In the genomic region with DNA sequence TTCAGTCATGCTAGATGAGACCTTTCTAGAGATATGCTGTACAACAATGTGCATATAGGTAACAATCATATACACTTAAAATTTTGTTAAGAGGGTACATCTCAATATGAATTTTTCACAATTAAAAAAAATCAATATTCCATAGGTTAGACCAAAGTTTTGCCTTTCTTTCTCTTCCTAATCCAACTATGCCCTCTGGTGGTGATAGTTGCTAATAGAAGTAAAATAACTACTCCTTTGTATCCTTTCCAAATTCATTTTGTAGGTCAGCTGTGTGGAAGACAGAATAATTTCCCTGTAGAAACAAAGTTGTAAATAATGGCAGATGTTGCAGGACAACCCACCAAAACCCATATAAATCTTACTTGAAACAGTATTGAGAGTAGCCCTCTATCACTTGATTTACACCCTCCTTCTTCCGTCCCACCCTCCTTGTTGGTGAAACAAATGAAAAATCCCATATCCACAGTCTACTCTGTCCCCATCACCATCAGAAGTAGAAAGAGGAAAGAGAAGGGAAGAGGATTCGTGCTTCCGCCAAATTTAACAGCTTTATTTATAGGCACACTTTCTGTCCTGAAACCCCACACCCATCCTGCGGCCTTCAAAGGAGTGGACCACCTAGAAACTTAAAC, we compare ENCODE assay signal across 8 cellular contexts. TPM values are rescaled to one million over a fixed set of nuclear protein-coding genes. Genes with fewer than 3 reads are reported as not detected.
DNase-seq lines count a peak whose midpoint lies in the region; ATAC-seq and TF ChIP-seq lines count a peak whose summit lies in the region.

No MANE protein-coding gene starts in this region.

- no peaks in the 10 kb centered on the region for H3K27me3 Mint-ChIP-seq in neural progenitor cell (ENCODE audit: insufficient read depth, low read depth)
- no peaks in the 10 kb centered on the region for H3K27me3 Mint-ChIP-seq in activated naive CD4-positive, alpha-beta T cell treated with anti-CD3 and anti-CD28 coated beads for 36 hours (ENCODE audit: low read depth)

- WGBS in esophagus squamous epithelium, 2 donors = 67 to 76% methylated on average over 4 of the region's 4 CpGs

- H3K27me3 ChIP-seq in MM.1S (replicated peaks; ENCODE audit: insufficient read depth, low read length) = no peaks in the 10 kb centered on the region
- no peaks in the 10 kb centered on the region for H3K27me3 ChIP-seq in esophagus squamous epithelium
- H3K27me3 ChIP-seq in neural progenitor cell = no peaks in the 10 kb centered on the region

- no peak overlapping the region for H3K4me3 Mint-ChIP-seq in neural progenitor cell
- H3K4me3 Mint-ChIP-seq in activated naive CD4-positive, alpha-beta T cell treated with anti-CD3 and anti-CD28 coated beads for 36 hours = no peak overlapping the region

- H3K27ac ChIP-seq in MM.1S (ENCODE audit: low read length) = no peak overlapping the region
- no peak overlapping the region for H3K27ac ChIP-seq in esophagus squamous epithelium
- no peak overlapping the region for H3K27ac ChIP-seq in neural progenitor cell

- H3K27ac Mint-ChIP-seq in neural progenitor cell = no peak overlapping the region
- no peak overlapping the region for H3K27ac Mint-ChIP-seq in activated naive CD4-positive, alpha-beta T cell treated with anti-CD3 and anti-CD28 coated beads for 36 hours

- TF ChIP-seq CTCF in MM.1S (IDR thresholded peaks at IDR 0.05; ENCODE audit: low read length) = peak; percentile 69
- TF ChIP-seq CTCF in esophagus squamous epithelium (IDR thresholded peaks at IDR 0.05) = peak in 5 of 6 experiments; percentile 66 to 73 (median 71)
- peak; percentile 84 for TF ChIP-seq CTCF in neural progenitor cell (IDR thresholded peaks at IDR 0.05)

- TF ChIP-seq POLR2A in esophagus squamous epithelium (IDR thresholded peaks at IDR 0.05) = no peak

- H3K9me3 ChIP-seq in MM.1S (replicated peaks; ENCODE audit: insufficient read depth, low read length) = no peaks in the 10 kb centered on the region
- H3K9me3 ChIP-seq in esophagus squamous epithelium = no peaks in the 10 kb centered on the region
- H3K9me3 ChIP-seq in neural progenitor cell (ENCODE audit: low read depth) = no peaks in the 10 kb centered on the region

- H3K79me2 ChIP-seq in MM.1S (ENCODE audit: low read length) (no peaks in the 10 kb centered on the region), neural progenitor cell (ENCODE audit: low read depth) (no peaks in the 10 kb centered on the region)

- intact Hi-C loops in esophagus squamous epithelium (cut with DNase I) = loop anchor here (5.0 kb wide), 1 partner anchor 414 kb away; a partner anchor contains a TSS
- intact Hi-C loops in activated naive CD4-positive, alpha-beta T cell treated with anti-CD3 and anti-CD28 coated beads for 36 hours (cut with micrococcal nuclease) = loop anchor here (1.0 to 10.0 kb wide), 7 partner anchors 151 to 1154 kb away; a partner anchor contains a TSS

- ATAC-seq in HG02588 (IDR thresholded peaks at IDR 0.05; ENCODE audit: unreplicated experiment) (no peak), HG03432 (IDR thresholded peaks at IDR 0.05; ENCODE audit: unreplicated experiment) (no peak)

- H3K4me1 Mint-ChIP-seq in neural progenitor cell = no peaks in the 10 kb centered on the region
- no peaks in the 10 kb centered on the region for H3K4me1 Mint-ChIP-seq in activated naive CD4-positive, alpha-beta T cell treated with anti-CD3 and anti-CD28 coated beads for 36 hours (ENCODE audit: low read depth)

- no peaks in the 10 kb centered on the region for H3K36me3 ChIP-seq in MM.1S (replicated peaks; ENCODE audit: insufficient read depth, low read length)
- H3K36me3 ChIP-seq in esophagus squamous epithelium = no peaks in the 10 kb centered on the region
- no peaks in the 10 kb centered on the region for H3K36me3 ChIP-seq in neural progenitor cell

- H3K4me2 ChIP-seq in MM.1S (ENCODE audit: low read depth, low read length) (no peak overlapping the region), neural progenitor cell (no peak overlapping the region)

- CTCF ChIA-PET in activated naive CD4-positive, alpha-beta T cell treated with anti-CD3 and anti-CD28 coated beads for 36 hours (lab: Charles Lee) = interaction anchor here (0.6 to 1.6 kb wide), 11 partner anchors 14 to 426 kb away, joined by 3 to 4 read pairs (median 3); a partner anchor contains a TSS

- H3K4me3 ChIP-seq in MM.1S (ENCODE audit: low read length) = no peak overlapping the region
- H3K4me3 ChIP-seq in esophagus squamous epithelium = no peak overlapping the region
- H3K4me3 ChIP-seq in neural progenitor cell = no peak overlapping the region

- H3F3A ChIP-seq in MM.1S (ENCODE audit: insufficient read depth, low read length) = no peaks in the 10 kb centered on the region
- H3F3A ChIP-seq in neural progenitor cell (ENCODE audit: low read depth) = no peaks in the 10 kb centered on the region

- no peaks in the 10 kb centered on the region for H3K36me3 Mint-ChIP-seq in neural progenitor cell
- H3K36me3 Mint-ChIP-seq in activated naive CD4-positive, alpha-beta T cell treated with anti-CD3 and anti-CD28 coated beads for 36 hours (ENCODE audit: low read depth) = no peaks in the 10 kb centered on the region

- H3K9ac ChIP-seq in MM.1S (ENCODE audit: low read length) (no peak overlapping the region), neural progenitor cell (no peak overlapping the region)

- H2AFZ ChIP-seq in MM.1S (ENCODE audit: low read length) (no peak overlapping the region), neural progenitor cell (replicated peaks) (peak overlapping the region; percentile 66)

- H3K9me2 ChIP-seq in MM.1S (replicated peaks; ENCODE audit: insufficient read depth, low read length) = no peaks in the 10 kb centered on the region

- DNase-seq in GM03348 (ENCODE audit: low spot score) (peak; percentile 65), MM.1S (peak; percentile 58), RPMI8226 (peak; percentile 63), esophagus squamous epithelium (lab: John Stamatoyannopoulos, UW) (no peak), neural progenitor cell (ENCODE audit: low spot score) (peak; percentile 77)
- no peak for DNase-seq in activated naive CD4-positive, alpha-beta T cell treated with anti-CD3 and anti-CD28 coated beads for 36 hours

- no peaks in the 10 kb centered on the region for H4K20me1 ChIP-seq in MM.1S (ENCODE audit: insufficient read depth, low read length)
- no peaks in the 10 kb centered on the region for H4K20me1 ChIP-seq in neural progenitor cell (ENCODE audit: low read depth)

- H3K4me1 ChIP-seq in MM.1S (ENCODE audit: low read length) (no peaks in the 10 kb centered on the region), esophagus squamous epithelium (no peaks in the 10 kb centered on the region), neural progenitor cell (no peaks in the 10 kb centered on the region)

- no peaks in the 10 kb centered on the region for H3K9me3 Mint-ChIP-seq in neural progenitor cell
- no peaks in the 10 kb centered on the region for H3K9me3 Mint-ChIP-seq in activated naive CD4-positive, alpha-beta T cell treated with anti-CD3 and anti-CD28 coated beads for 36 hours

RNA-seq across cellular contexts. Expression of a gene that starts 34.2 kb away (rescaled TPM):
- total RNA-seq in esophagus squamous epithelium (10 to 100 TPM in 2 of 4 donors, 1 to 10 TPM in 2; 6.2 to 15.8 (median 9.8) TPM), neural progenitor cell (ENCODE audit: low replicate concordance) (3.9 and 5.8 TPM in 2 replicates)
- 10 to 100 TPM; 13.3 to 15.6 TPM for total RNA-seq in activated naive CD4-positive, alpha-beta T cell treated with anti-CD3 and anti-CD28 coated beads for 36 hours

Comparison
In these comparisons a context has a peak if more than half of its experiments do, and no peak if none do; other contexts are left out.
1. DNase-seq: peak in GM03348 (single experiment), MM.1S (single experiment), RPMI8226 (single experiment) and neural progenitor cell (single experiment); none in esophagus squamous epithelium (single experiment) and activated naive CD4-positive, alpha-beta T cell treated with anti-CD3 and anti-CD28 coated beads for 36 hours (single experiment).
2. Peak in every context shown above with its lines, with median percentiles within 50 percentile points of each other: CTCF ChIP-seq.